In genomic region chr12:93109794-93110203, GRCh38 we compare ENCODE assay signal across 11 cellular contexts.
A peak's percentile ranks its signal among the peaks of the same experiment; 100 is the strongest.
DNase-seq lines count a peak whose midpoint lies in the region; ATAC-seq and TF ChIP-seq lines count a peak whose summit lies in the region.
"Had no signal": no experiment of that assay in that cellular context is flagged by ENCODE, and none has a peak within 500 bp of the region (broad histone marks: within the 10 kb centered on the region; RNA-seq: fewer than 3 reads in every experiment).

No MANE protein-coding gene starts in this region.

- H3K27me3 ChIP-seq in SK-N-SH (ENCODE audit: insufficient read depth), result no peaks in the 10 kb centered on the region

- H3K4me2 ChIP-seq in SK-N-SH, result peak overlapping the region; percentile 46; the same call in 1 of the 2 replicates

- H3K4me3 ChIP-seq in SK-N-SH (ENCODE audit: low read depth in 2 of 2, low read length in 1 of 2), result no peak overlapping the region
- H3K4me3 ChIP-seq in epithelial cell of esophagus (ENCODE audit: low read length), result no peak overlapping the region

- H4K20me1 ChIP-seq in SK-N-SH (ENCODE audit: insufficient read depth), result no peaks in the 10 kb centered on the region

- no peaks in the 10 kb centered on the region for H3K36me3 ChIP-seq in SK-N-SH (replicated peaks in 1 of 2; ENCODE audit: control insufficient read depth in 1 of 2, insufficient read depth in 2 of 2, low read length in 1 of 2)

- POLR2A ChIA-PET in SK-N-SH (lab: Yijun Ruan, JAX), result no interaction called here

- no peaks in the 10 kb centered on the region for H3K9me3 ChIP-seq in SK-N-SH

- DNase-seq in SK-N-SH (no peak), epithelial cell of esophagus (ENCODE audit: low read depth) (peak; percentile 23), globus pallidus (ENCODE audit: low spot score) (no peak)
- peak; percentile 47 for DNase-seq in stimulated activated CD4-positive, alpha-beta T cell treated with anti-CD3 and anti-CD28 coated beads, Interleukin-4, amount 100 ng/mL, for 24 hours
- DNase-seq: ACHN, EL, NCI-H345 had no signal

- WGBS in SK-N-SH (ENCODE audit: low lambda C conversion rate), result 72% methylated on average over 4 of the region's 4 CpGs

- CTCF ChIA-PET in SK-N-SH (lab: Yijun Ruan, JAX), result interaction anchor here (1.0 to 2.8 kb wide), 3 partner anchors 10 to 287 kb away, joined by 3 to 10 read pairs (median 4); no protein-coding TSS in a partner anchor

- H2AFZ ChIP-seq in SK-N-SH (ENCODE audit: low read depth), result no peak overlapping the region

- peaks cover 6 to 40% of the 10 kb centered on the region in 2 experiments for H3K4me1 ChIP-seq in SK-N-SH (ENCODE audit: control insufficient read depth in 1 of 2, insufficient read depth in 2 of 2, low read depth in 1 of 2, low read length in 1 of 2)

- H3K27ac ChIP-seq in SK-N-SH (ENCODE audit: low read depth in 2 of 2, low read length in 1 of 2), result peak overlapping the region; percentile 82 to 96; a peak in 3 of 4 replicates

- H3K9me2 ChIP-seq in SK-N-SH, result no peaks in the 10 kb centered on the region

- no peak for TF ChIP-seq CTCF in SK-N-SH (IDR thresholded peaks at IDR 0.05)
- no peak for TF ChIP-seq CTCF in epithelial cell of esophagus (IDR thresholded peaks at IDR 0.05; ENCODE audit: insufficient read depth, low read depth, low read length, missing control alignments)

- TF ChIP-seq EP300 in SK-N-SH (IDR thresholded peaks at IDR 0.05; ENCODE audit: borderline replicate concordance in 1 of 2, low read depth in 1 of 2, low read length in 1 of 2), result no peak

- TF ChIP-seq RAD21 in SK-N-SH (IDR thresholded peaks at IDR 0.05; ENCODE audit: low read length), result no peak

- H3K79me2 ChIP-seq in SK-N-SH (ENCODE audit: insufficient read depth), result no peaks in the 10 kb centered on the region

- no peak for ATAC-seq in SK-N-SH treated with all-trans-retinoic acid at 6 μM for 48 hours
- peak; percentile 46 for ATAC-seq in HG03432 (IDR thresholded peaks at IDR 0.05; ENCODE audit: unreplicated experiment)
- no peak for ATAC-seq in GM18873 (IDR thresholded peaks at IDR 0.05; ENCODE audit: low FRiP score, unreplicated experiment)
- no peak for ATAC-seq in GM18867 (IDR thresholded peaks at IDR 0.05; ENCODE audit: unreplicated experiment)

- H3F3A ChIP-seq in SK-N-SH (replicated peaks; ENCODE audit: insufficient read depth), result peaks cover 15% of the 10 kb centered on the region

- no peak overlapping the region for H3K9ac ChIP-seq in SK-N-SH

TF ChIP-seq in SK-N-SH, 30 proteins besides CTCF, POLR2A, EP300 and RAD21:
- TF ChIP-seq TCF12 (IDR thresholded peaks at IDR 0.05) (no peak), NFIC (IDR thresholded peaks at IDR 0.05; ENCODE audit: borderline replicate concordance) (no peak), USF1 (IDR thresholded peaks at IDR 0.05; ENCODE audit: borderline replicate concordance, low read depth) (no peak), ZBTB33 (IDR thresholded peaks at IDR 0.05; ENCODE audit: borderline replicate concordance, low read depth) (no peak), ELF1 (IDR thresholded peaks at IDR 0.05) (no peak), NRF1 (IDR thresholded peaks at IDR 0.05; ENCODE audit: low read depth, low read length) (no peak), EZH2phosphoT487 (IDR thresholded peaks at IDR 0.05; ENCODE audit: borderline replicate concordance, low read depth) (no peak), POLR2AphosphoS5 (IDR thresholded peaks at IDR 0.05; ENCODE audit: low read depth, low read length) (no peak), MXI1 (IDR thresholded peaks at IDR 0.05; ENCODE audit: low read depth, low read length) (no peak), FOXM1 (IDR thresholded peaks at IDR 0.05; ENCODE audit: low read depth) (no peak)

TF ChIP-seq in SK-N-SH treated with all-trans-retinoic acid at 6 μM for 48 hours, 23 proteins besides CTCF, POLR2A, EP300 and RAD21:
- TF ChIP-seq ZNF8 (CRISPR knock-in tag; IDR thresholded peaks at IDR 0.05) (no peak), PPARA (CRISPR knock-in tag; IDR thresholded peaks at IDR 0.05; ENCODE audit: borderline replicate concordance) (no peak), GLIS3 (CRISPR knock-in tag; IDR thresholded peaks at IDR 0.05) (no peak)
TF ChIP-seq in SK-N-SH treated with all-trans-retinoic acid at 6 μM for 48 hours: peak in this region for 0.

Comparison
In these comparisons a context has a peak if more than half of its experiments do, and no peak if none do; other contexts are left out.
1. DNase-seq: peak in epithelial cell of esophagus (single experiment) and stimulated activated CD4-positive, alpha-beta T cell treated with anti-CD3 and anti-CD28 coated beads, Interleukin-4, amount 100 ng/mL, for 24 hours (single experiment); none in SK-N-SH (single experiment) and globus pallidus (single experiment).